In the genomic region with DNA sequence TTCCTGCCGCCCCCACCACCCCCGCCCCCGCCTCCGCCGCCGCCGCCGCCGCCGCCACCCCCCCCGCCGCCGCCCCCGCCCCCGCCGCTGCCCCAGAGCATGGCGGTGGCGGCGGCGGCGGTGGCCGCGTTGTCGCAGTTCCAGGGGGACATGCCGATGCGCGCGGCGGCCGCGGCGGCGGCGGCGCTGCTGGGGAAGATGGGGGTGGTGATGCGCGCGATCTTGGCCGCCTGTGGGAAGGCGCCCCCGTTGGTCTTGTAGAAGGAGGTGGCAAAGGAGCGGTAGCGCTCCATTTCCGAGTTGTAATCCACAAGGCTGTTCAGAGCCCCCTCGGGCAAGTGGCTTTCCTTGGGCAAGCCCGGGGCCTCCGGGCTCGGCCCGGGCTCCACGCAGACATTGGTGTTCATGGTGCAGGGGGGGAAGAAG, we compare ENCODE assay signal across 8 cellular contexts. TPM values are rescaled to one million over a fixed set of nuclear protein-coding genes. Genes with fewer than 3 reads are reported as not detected.
A peak's percentile ranks its signal among the peaks of the same experiment; 100 is the strongest.
DNase-seq lines count a peak whose midpoint lies in the region; ATAC-seq and TF ChIP-seq lines count a peak whose summit lies in the region.

No MANE protein-coding gene starts in this region.

- peak in 2 of 56 donors; percentile 20 for TF ChIP-seq CTCF in dorsolateral prefrontal cortex (IDR thresholded peaks at IDR 0.05 in 54 of 56, conservative IDR thresholded peaks at IDR 0.05 in 2 of 56; ENCODE audit: low read depth in 1 of 56, partially characterized antibody in 56 of 56)
- no peak for TF ChIP-seq CTCF in lung (IDR thresholded peaks at IDR 0.05; ENCODE audit: control extremely low read depth, extremely low read depth)
- TF ChIP-seq CTCF in thoracic aorta (IDR thresholded peaks at IDR 0.05): no peak

- WGBS in lung, 2 donors: 0% methylated on average over 37 to 49 of the region's 50 CpGs

- H3K27me3 ChIP-seq in dorsolateral prefrontal cortex (peaks cover 0 to 8% (median 0%) of the 10 kb centered on the region in 45 donors), lung (ENCODE audit: control insufficient read depth, insufficient read depth) (no peaks in the 10 kb centered on the region), thoracic aorta (replicated peaks; ENCODE audit: insufficient read depth) (no peaks in the 10 kb centered on the region)

- H3K36me3 ChIP-seq in lung (ENCODE audit: control insufficient read depth in 2 of 2, insufficient read depth in 2 of 2, low read length in 2 of 2) (no peaks in the 10 kb centered on the region), thoracic aorta (no peaks in the 10 kb centered on the region)

- ATAC-seq in GM19467 (IDR thresholded peaks at IDR 0.05; ENCODE audit: unreplicated experiment) (peak; percentile 36), HG03520 (IDR thresholded peaks at IDR 0.05; ENCODE audit: unreplicated experiment) (peak; percentile 26), lung (ENCODE audit: insufficient read depth, low FRiP score) (peak; percentile 23), thoracic aorta (ENCODE audit: insufficient number of reproducible peaks, low FRiP score, low read depth) (peak; percentile 3)

- H3K27ac ChIP-seq in dorsolateral prefrontal cortex: peak overlapping the region in 57 of 59 donors; percentile 53 to 97 (median 93)
- H3K27ac ChIP-seq in lung (ENCODE audit: low read depth in 1 of 2, low read length in 1 of 2): peak overlapping the region; percentile 86 to 90
- peak overlapping the region; percentile 75 to 79 for H3K27ac ChIP-seq in thoracic aorta

- intact Hi-C loops in dorsolateral prefrontal cortex (cut with DNase I): loop anchor here in 1 of 2 donors (2.0 kb wide), 1 partner anchor 97 kb away; no protein-coding TSS in a partner anchor

- H3K4me1 ChIP-seq in lung (ENCODE audit: control insufficient read depth in 2 of 2, insufficient read depth in 2 of 2, low read length in 2 of 2): peaks cover 0 to 9% of the 10 kb centered on the region in 2 donors
- peaks cover 0 to 5% of the 10 kb centered on the region in 2 donors for H3K4me1 ChIP-seq in thoracic aorta (ENCODE audit: control insufficient read depth in 1 of 2, low read depth in 2 of 2)

- DNase-seq in EH (ENCODE audit: low read depth) (peak; percentile 18), UCSD-AML1 (lab: John Stamatoyannopoulos, UW; ENCODE audit: unreplicated experiment) (peak; percentile 30), dorsolateral prefrontal cortex (peak; percentile 35 to 75 (median 56)), lung (ENCODE audit: low spot score) (no peak), thoracic aorta (ENCODE audit: low spot score) (no peak), KG1 (lab: John Stamatoyannopoulos, UW) (no peak)

- peak overlapping the region; percentile 41 to 86 (median 72) for H3K4me3 ChIP-seq in dorsolateral prefrontal cortex
- H3K4me3 ChIP-seq in lung: peak overlapping the region; percentile 58
- peak overlapping the region; percentile 90 for H3K4me3 ChIP-seq in thoracic aorta

- no peaks in the 10 kb centered on the region for H3K9me3 ChIP-seq in lung (ENCODE audit: control insufficient read depth in 2 of 2, insufficient read depth in 1 of 2, low read length in 1 of 2)
- no peaks in the 10 kb centered on the region for H3K9me3 ChIP-seq in thoracic aorta

RNA-seq across cellular contexts. Expression of gene CXXC4, which starts 3.3 kb away (rescaled TPM):
- total RNA-seq in dorsolateral prefrontal cortex (10 to 100 TPM in 115 of 120 experiments, 1 to 10 TPM in 5; 6.4 to 30.6 (median 15.1) TPM), lung (1 to 10 TPM; 2.1 to 6.7 TPM), thoracic aorta (1 to 10 TPM; 1.2 to 2.5 TPM)
- under 1 TPM; 0.39 to 0.45 TPM for polyA plus RNA-seq in lung

Comparison
In these comparisons a context has a peak if more than half of its experiments do, and no peak if none do; other contexts are left out.
1. DNase-seq: peak in EH (single experiment), UCSD-AML1 (single experiment) and dorsolateral prefrontal cortex (10 of 10); none in lung (single experiment), thoracic aorta (single experiment) and KG1 (single experiment).
2. Peak in every context shown above with its lines, with median percentiles within 50 percentile points of each other: ATAC-seq, H3K27ac ChIP-seq and H3K4me3 ChIP-seq.